Comparison of ENCODE assay signal across 8 cellular contexts in genomic region chrX:131633285-131633917, GRCh38.
A peak's percentile ranks its signal among the peaks of the same experiment; 100 is the strongest.
DNase-seq lines count a peak whose midpoint lies in the region; ATAC-seq, FAIRE-seq and TF ChIP-seq lines count a peak whose summit lies in the region.

No MANE protein-coding gene starts in this region.

- no peak overlapping the region for H3K27ac Mint-ChIP-seq in progenitor cell of endocrine pancreas

- H3K9me3 ChIP-seq in DND-41 (ENCODE audit: insufficient read depth, low read length, severe bottlenecking): no peaks in the 10 kb centered on the region

- H2AFZ ChIP-seq in DND-41 (ENCODE audit: low read depth, low read length): no peak overlapping the region

- no peaks in the 10 kb centered on the region for H3K4me1 ChIP-seq in DND-41 (ENCODE audit: insufficient read depth, low read length)

- H3K27ac ChIP-seq in DND-41 (ENCODE audit: low read length): no peak overlapping the region

- ATAC-seq in DND-41 (ENCODE audit: insufficient read depth, low read depth): peak; percentile 83
- peak; percentile 88 for ATAC-seq in GM19468 (IDR thresholded peaks at IDR 0.05; ENCODE audit: extremely low read depth, unreplicated experiment)
- ATAC-seq in HG03196 (IDR thresholded peaks at IDR 0.05; ENCODE audit: unreplicated experiment): no peak

- no peak overlapping the region for H3K4me3 ChIP-seq in DND-41 (ENCODE audit: low read depth in 1 of 2, low read length in 2 of 2)

- H4K20me1 ChIP-seq in DND-41 (ENCODE audit: insufficient read depth, low read length): no peaks in the 10 kb centered on the region

- no peaks in the 10 kb centered on the region for H3K9me3 Mint-ChIP-seq in progenitor cell of endocrine pancreas (ENCODE audit: low read depth)

- no peaks in the 10 kb centered on the region for H3K79me2 ChIP-seq in DND-41 (ENCODE audit: insufficient read depth, low read length)

- H3K4me3 Mint-ChIP-seq in progenitor cell of endocrine pancreas (ENCODE audit: low read depth): no peak overlapping the region

- TF ChIP-seq CTCF in DND-41 (IDR thresholded peaks at IDR 0.05; ENCODE audit: borderline replicate concordance, extremely low read depth, low read length, poor library complexity, severe bottlenecking) (peak; percentile 86), progenitor cell of endocrine pancreas (IDR thresholded peaks at IDR 0.05; ENCODE audit: unreplicated experiment) (peak; percentile 91)

- H3K27me3 Mint-ChIP-seq in progenitor cell of endocrine pancreas: peaks cover 9% of the 10 kb centered on the region

- no peaks in the 10 kb centered on the region for H3K36me3 Mint-ChIP-seq in progenitor cell of endocrine pancreas (ENCODE audit: insufficient read depth)

- DNase-seq in DND-41 (peak; percentile 51), HT1080 (ENCODE audit: low read depth) (peak; percentile 36), RCC 7860 (ENCODE audit: low spot score) (peak; percentile 10), germinal center (ENCODE audit: low spot score) (peak; percentile 5), progenitor cell of endocrine pancreas (ENCODE audit: low spot score, unreplicated experiment) (peak; percentile 55)
- peak; percentile 62 for DNase-seq in activated effector memory CD4-positive, alpha-beta T cell treated with anti-CD3 and anti-CD28 coated beads, Interleukin-2, amount 50 U/mL, for 16 hours

- no peaks in the 10 kb centered on the region for H3K36me3 ChIP-seq in DND-41 (ENCODE audit: insufficient read depth, low read length)

- no peaks in the 10 kb centered on the region for H3K27me3 ChIP-seq in DND-41 (ENCODE audit: insufficient read depth, low read length, poor library complexity)

- no peaks in the 10 kb centered on the region for H3K4me1 Mint-ChIP-seq in progenitor cell of endocrine pancreas (ENCODE audit: low read depth)

- H3K9ac ChIP-seq in DND-41 (ENCODE audit: low read depth, low read length): no peak overlapping the region

- no peak overlapping the region for H3K4me2 ChIP-seq in DND-41 (ENCODE audit: insufficient read depth, low read length)

- no peak for FAIRE-seq in RCC 7860 (lab: Jason Lieb, UNC)

Comparison
In these comparisons a context has a peak if more than half of its experiments do, and no peak if none do; other contexts are left out.
1. DNase-seq: peak in every context shown above with its lines; median percentile 62 in activated effector memory CD4-positive, alpha-beta T cell treated with anti-CD3 and anti-CD28 coated beads, Interleukin-2, amount 50 U/mL, for 16 hours; 55 in progenitor cell of endocrine pancreas; 51 in DND-41; 36 in HT1080; 10 in RCC 7860; 5 in germinal center.